8 cellular contexts compared by ENCODE assay signal in genomic region chr19:44401108-44401786, GRCh38. TPM values are rescaled to one million over a fixed set of nuclear protein-coding genes. Genes with fewer than 3 reads are reported as not detected.
DNase-seq lines count a peak whose midpoint lies in the region; ATAC-seq and TF ChIP-seq lines count a peak whose summit lies in the region.

ZNF285 (minus strand) TSS chr19:44401608; CDS start chr19:44397213, 4,395 bp downstream.

- H3K9me3 ChIP-seq in trophoblast cell (ENCODE audit: insufficient read depth, low read depth, low read length): peaks cover 5% of the 10 kb centered on the region
- peaks cover 0 to 79% (median 5%) of the 10 kb centered on the region in 4 donors for H3K9me3 ChIP-seq in tibial nerve

- H2BK5ac ChIP-seq in trophoblast cell (ENCODE audit: low read depth, low read length, poor library complexity): no peak within 1 kb of the TSS

- WGBS in trophoblast cell (ENCODE audit: extremely low coverage, insufficient coverage, insufficient read length): no CpG with 5 or more reads among the region's 38 CpGs
- 2 to 4% methylated on average over 37 to 38 of the region's 38 CpGs for WGBS in tibial nerve, 2 donors

- H3K9me3 Mint-ChIP-seq in activated naive CD4-positive, alpha-beta T cell treated with anti-CD3 and anti-CD28 coated beads, Interleukin-2, amount 50 U/mL, for 24 hours: peaks cover 16% of the 10 kb centered on the region

- no peaks in the 10 kb centered on the region for H3K79me2 ChIP-seq in trophoblast cell (ENCODE audit: control insufficient read depth, insufficient read depth, low read length, poor library complexity)

- H3K27ac Mint-ChIP-seq in activated naive CD4-positive, alpha-beta T cell treated with anti-CD3 and anti-CD28 coated beads, Interleukin-2, amount 50 U/mL, for 24 hours: peak within 1 kb of the TSS; percentile 79

- H3K36me3 Mint-ChIP-seq in activated naive CD4-positive, alpha-beta T cell treated with anti-CD3 and anti-CD28 coated beads, Interleukin-2, amount 50 U/mL, for 24 hours: peaks cover 28% of the 10 kb centered on the region

- H3K14ac ChIP-seq in trophoblast cell (ENCODE audit: low read length): no peak within 1 kb of the TSS

- H2AK5ac ChIP-seq in trophoblast cell (ENCODE audit: low read length): no peak within 1 kb of the TSS

- peak within 1 kb of the TSS; percentile 62 for H3K9ac ChIP-seq in trophoblast cell (ENCODE audit: low read length)

- H3K18ac ChIP-seq in trophoblast cell (ENCODE audit: low read length): no peak within 1 kb of the TSS

- no peaks in the 10 kb centered on the region for H3K27me3 ChIP-seq in trophoblast cell (ENCODE audit: insufficient read depth, low read length)
- H3K27me3 ChIP-seq in tibial nerve: no peaks in the 10 kb centered on the region

- no peak within 1 kb of the TSS for H3K27ac ChIP-seq in trophoblast cell (ENCODE audit: low read depth, low read length)
- peak within 1 kb of the TSS in 1 of 4 donors; percentile 38 for H3K27ac ChIP-seq in tibial nerve

- H4K91ac ChIP-seq in trophoblast cell (ENCODE audit: low read depth, low read length): no peak within 1 kb of the TSS

- H4K12ac ChIP-seq in trophoblast cell (ENCODE audit: low read depth, low read length): peak within 1 kb of the TSS; percentile 4

- H3K27me3 Mint-ChIP-seq in activated naive CD4-positive, alpha-beta T cell treated with anti-CD3 and anti-CD28 coated beads, Interleukin-2, amount 50 U/mL, for 24 hours: peaks cover 2% of the 10 kb centered on the region

- peak; percentile 100 for ATAC-seq in Right ventricle myocardium superior (ENCODE audit: poor library complexity)

- H3K4me3 Mint-ChIP-seq in activated naive CD4-positive, alpha-beta T cell treated with anti-CD3 and anti-CD28 coated beads, Interleukin-2, amount 50 U/mL, for 24 hours: peak within 1 kb of the TSS; percentile 91

- TF ChIP-seq POLR2A in tibial nerve (IDR thresholded peaks at IDR 0.05): no peak

- DNase-seq in GM03348 (ENCODE audit: low spot score) (peak; percentile 98), NCI-H226 (peak; percentile 68), Right ventricle myocardium superior (peak; percentile 98), trophoblast cell (peak; percentile 87 to 98), tibial nerve (ENCODE audit: low spot score in 2 of 2) (peak; percentile 67 to 80), HT-29 (ENCODE audit: low spot score) (no peak), NCI-H1436 treated with DMSO at 0.1 percent for 48 hours (lab: John Stamatoyannopoulos, UW) (no peak)

- TF ChIP-seq CTCF in tibial nerve (IDR thresholded peaks at IDR 0.05): no peak

- no peak within 1 kb of the TSS for H3K23ac ChIP-seq in trophoblast cell (ENCODE audit: low read length)

- peak within 1 kb of the TSS; percentile 93 for H3K4me2 ChIP-seq in trophoblast cell (ENCODE audit: low read length)

- H3K4ac ChIP-seq in trophoblast cell (ENCODE audit: low read depth, low read length): no peak within 1 kb of the TSS

- H3K4me1 Mint-ChIP-seq in activated naive CD4-positive, alpha-beta T cell treated with anti-CD3 and anti-CD28 coated beads, Interleukin-2, amount 50 U/mL, for 24 hours: peaks cover 13% of the 10 kb centered on the region

- peak within 1 kb of the TSS; percentile 58 for H2AFZ ChIP-seq in trophoblast cell (ENCODE audit: insufficient read depth, low read length, poor library complexity)

- no peak within 1 kb of the TSS for H2BK12ac ChIP-seq in trophoblast cell (ENCODE audit: low read length)

- peak in 1 of 2 donors; percentile 37 for TF ChIP-seq EP300 in tibial nerve (IDR thresholded peaks at IDR 0.05)

- H2BK120ac ChIP-seq in trophoblast cell (ENCODE audit: insufficient read depth, low read length, poor library complexity): no peak within 1 kb of the TSS

- peak within 1 kb of the TSS; percentile 80 for H3K4me3 ChIP-seq in trophoblast cell (ENCODE audit: low read depth, low read length)
- H3K4me3 ChIP-seq in tibial nerve: peak within 1 kb of the TSS; percentile 14 to 51 (median 42)

- H3K79me1 ChIP-seq in trophoblast cell (ENCODE audit: low read length): no peaks in the 10 kb centered on the region

- H3K36me3 ChIP-seq in trophoblast cell (ENCODE audit: control insufficient read depth in 1 of 2, insufficient read depth in 2 of 2, low read length in 2 of 2) (no peaks in the 10 kb centered on the region), tibial nerve (peaks cover 0 to 16% (median 0%) of the 10 kb centered on the region in 3 donors)

- peak within 1 kb of the TSS; percentile 72 for H4K8ac ChIP-seq in trophoblast cell (ENCODE audit: low read depth, low read length)

- intact Hi-C loops in Right ventricle myocardium superior (cut with DNase I): no loop called here

- H3K4me1 ChIP-seq in trophoblast cell (ENCODE audit: control insufficient read depth in 1 of 2, insufficient read depth in 2 of 2, low read length in 2 of 2): peaks cover 0 to 3% of the 10 kb centered on the region in 2 experiments
- no peaks in the 10 kb centered on the region for H3K4me1 ChIP-seq in tibial nerve

RNA-seq across cellular contexts. Expression of gene ZNF285, which starts in this region (rescaled TPM):
- total RNA-seq in Right ventricle myocardium superior (4.9 TPM), tibial nerve (1 to 10 TPM; 1.9 to 6.1 (median 2.2) TPM)
- 1.6 and 1.7 TPM in 2 replicates for polyA plus RNA-seq in trophoblast cell (2013)
- total RNA-seq in HT-29 (2014; rRNA removed; shearing (Covaris generic)): not detected in 2 replicates

Comparison
In these comparisons a context has a peak if more than half of its experiments do, and no peak if none do; other contexts are left out.
1. DNase-seq: peak in GM03348 (single experiment), NCI-H226 (single experiment), Right ventricle myocardium superior (single experiment), trophoblast cell (2 of 2) and tibial nerve (2 of 2); none in HT-29 (single experiment) and NCI-H1436 treated with DMSO at 0.1 percent for 48 hours (single experiment).